ENCODE assay signal across 1 cellular context in the genomic region with DNA sequence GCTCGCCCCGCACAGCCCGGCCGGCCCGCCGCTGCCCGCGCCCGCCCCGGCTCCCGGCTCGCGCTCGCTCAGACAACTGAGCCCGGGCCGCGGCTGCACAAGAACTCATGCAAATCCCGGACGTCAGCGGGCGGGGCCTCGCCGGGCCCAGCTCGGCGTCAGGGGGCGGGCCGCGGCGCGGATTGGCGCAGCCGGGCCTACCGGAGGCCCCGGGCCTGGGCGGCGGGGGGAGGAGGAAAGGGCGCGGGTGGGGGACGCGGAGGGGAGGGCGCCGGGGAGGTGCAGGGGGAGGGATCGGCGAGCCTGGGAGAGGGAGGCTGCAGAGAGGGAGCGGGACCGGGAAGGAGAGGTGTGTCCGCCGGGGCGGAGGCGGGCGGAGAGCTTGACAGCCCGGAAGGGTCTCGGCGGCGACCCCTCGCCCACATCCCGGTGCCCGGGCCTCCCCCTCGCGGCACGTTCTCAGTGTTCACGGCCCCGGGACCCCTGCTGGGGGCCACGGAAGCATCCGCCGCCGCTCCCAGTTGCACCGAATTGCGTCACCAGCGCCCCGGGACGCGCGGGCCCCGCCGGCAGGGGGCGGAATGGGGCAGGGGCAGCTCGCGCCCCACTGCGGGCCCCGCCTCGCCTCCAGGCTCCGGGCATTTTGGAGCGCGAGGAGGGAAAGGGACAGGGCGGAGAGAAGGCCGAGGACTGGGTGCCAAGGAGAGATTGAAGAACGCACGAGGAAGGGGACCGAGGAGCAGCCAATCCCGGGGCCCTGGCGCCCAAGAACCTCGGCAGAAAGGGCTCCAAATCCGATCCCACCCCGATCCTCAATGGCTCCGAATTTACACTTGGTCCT.
TF ChIP-seq lines count a peak whose summit lies in the region.

A gene (minus strand): TSS at position 78 of the 841 bp plus-strand sequence. CDS start 189 bp downstream, outside the sequence.

TF ChIP-seq in HepG2, 621 proteins besides CTCF, POLR2A, EP300 and RAD21 (continued from another document and continues in another):
- TF ChIP-seq, protein P1, sequence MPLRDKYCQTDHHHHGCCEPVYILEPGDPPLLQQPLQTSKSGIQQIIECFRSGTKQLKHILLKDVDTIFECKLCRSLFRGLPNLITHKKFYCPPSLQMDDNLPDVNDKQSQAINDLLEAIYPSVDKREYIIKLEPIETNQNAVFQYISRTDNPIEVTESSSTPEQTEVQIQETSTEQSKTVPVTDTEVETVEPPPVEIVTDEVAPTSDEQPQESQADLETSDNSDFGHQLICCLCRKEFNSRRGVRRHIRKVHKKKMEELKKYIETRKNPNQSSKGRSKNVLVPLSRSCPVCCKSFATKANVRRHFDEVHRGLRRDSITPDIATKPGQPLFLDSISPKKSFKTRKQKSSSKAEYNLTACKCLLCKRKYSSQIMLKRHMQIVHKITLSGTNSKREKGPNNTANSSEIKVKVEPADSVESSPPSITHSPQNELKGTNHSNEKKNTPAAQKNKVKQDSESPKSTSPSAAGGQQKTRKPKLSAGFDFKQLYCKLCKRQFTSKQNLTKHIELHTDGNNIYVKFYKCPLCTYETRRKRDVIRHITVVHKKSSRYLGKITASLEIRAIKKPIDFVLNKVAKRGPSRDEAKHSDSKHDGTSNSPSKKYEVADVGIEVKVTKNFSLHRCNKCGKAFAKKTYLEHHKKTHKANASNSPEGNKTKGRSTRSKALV (CRISPR knock-in tag; IDR thresholded peaks at IDR 0.05), result peak; percentile 72
- TF ChIP-seq CBX5 (CRISPR knock-in tag; IDR thresholded peaks at IDR 0.05; ENCODE audit: borderline replicate concordance) (peak; percentile 54; the same call in 1 of the 2 replicates), NBN (conservative IDR thresholded peaks at IDR 0.05) (no peak), ZNF124 (CRISPR knock-in tag; IDR thresholded peaks at IDR 0.05) (peak; percentile 54), POLR2AphosphoS5 (IDR thresholded peaks at IDR 0.05; ENCODE audit: low read depth, low read length) (peak; percentile 83), ZNF432 (CRISPR knock-in tag; IDR thresholded peaks at IDR 0.05; ENCODE audit: borderline replicate concordance) (no peak), AHR (CRISPR knock-in tag; IDR thresholded peaks at IDR 0.05) (peak; percentile 56; the same call in 1 of the 2 replicates), TRIM24 (CRISPR knock-in tag; IDR thresholded peaks at IDR 0.05) (no peak), NFIC (IDR thresholded peaks at IDR 0.05; ENCODE audit: low read length) (no peak), FOXA1 (IDR thresholded peaks at IDR 0.05) (no peak), FOXA1 (CRISPR knock-in tag; IDR thresholded peaks at IDR 0.05) (no peak), ZNF441 (CRISPR knock-in tag; IDR thresholded peaks at IDR 0.05; ENCODE audit: borderline replicate concordance) (peak; percentile 70; the same call in 1 of the 2 replicates), ZNF34 (CRISPR knock-in tag; IDR thresholded peaks at IDR 0.05; ENCODE audit: borderline replicate concordance) (no peak), ATF7-NPFF (CRISPR knock-in tag; IDR thresholded peaks at IDR 0.05; ENCODE audit: low read depth) (peak; percentile 26; the same call in 1 of the 2 replicates), ZNF207 (IDR thresholded peaks at IDR 0.05; ENCODE audit: borderline replicate concordance) (no peak), ZNF430 (CRISPR knock-in tag; IDR thresholded peaks at IDR 0.05) (no peak), ZNF160 (CRISPR knock-in tag; IDR thresholded peaks at IDR 0.05) (0 out of 2 replicates have a peak, but pooled peaks have one; percentile 20), MZF1 (CRISPR knock-in tag; IDR thresholded peaks at IDR 0.05; ENCODE audit: borderline replicate concordance) (no peak; the same call in 1 of the 2 replicates), ZNF749 (CRISPR knock-in tag; IDR thresholded peaks at IDR 0.05; ENCODE audit: borderline replicate concordance) (peak; percentile 87; the same call in 1 of the 2 replicates), ZNF782 (CRISPR knock-in tag; IDR thresholded peaks at IDR 0.05; ENCODE audit: borderline replicate concordance) (peak; percentile 74; the same call in 1 of the 2 replicates)
- TF ChIP-seq, protein P2, sequence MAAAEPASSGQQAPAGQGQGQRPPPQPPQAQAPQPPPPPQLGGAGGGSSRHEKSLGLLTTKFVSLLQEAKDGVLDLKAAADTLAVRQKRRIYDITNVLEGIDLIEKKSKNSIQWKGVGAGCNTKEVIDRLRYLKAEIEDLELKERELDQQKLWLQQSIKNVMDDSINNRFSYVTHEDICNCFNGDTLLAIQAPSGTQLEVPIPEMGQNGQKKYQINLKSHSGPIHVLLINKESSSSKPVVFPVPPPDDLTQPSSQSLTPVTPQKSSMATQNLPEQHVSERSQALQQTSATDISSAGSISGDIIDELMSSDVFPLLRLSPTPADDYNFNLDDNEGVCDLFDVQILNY (CRISPR knock-in tag; conservative IDR thresholded peaks at IDR 0.05), result no peak; the same call in 1 of the 2 replicates
- TF ChIP-seq, protein P3, sequence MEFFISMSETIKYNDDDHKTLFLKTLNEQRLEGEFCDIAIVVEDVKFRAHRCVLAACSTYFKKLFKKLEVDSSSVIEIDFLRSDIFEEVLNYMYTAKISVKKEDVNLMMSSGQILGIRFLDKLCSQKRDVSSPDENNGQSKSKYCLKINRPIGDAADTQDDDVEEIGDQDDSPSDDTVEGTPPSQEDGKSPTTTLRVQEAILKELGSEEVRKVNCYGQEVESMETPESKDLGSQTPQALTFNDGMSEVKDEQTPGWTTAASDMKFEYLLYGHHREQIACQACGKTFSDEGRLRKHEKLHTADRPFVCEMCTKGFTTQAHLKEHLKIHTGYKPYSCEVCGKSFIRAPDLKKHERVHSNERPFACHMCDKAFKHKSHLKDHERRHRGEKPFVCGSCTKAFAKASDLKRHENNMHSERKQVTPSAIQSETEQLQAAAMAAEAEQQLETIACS (CRISPR knock-in tag; IDR thresholded peaks at IDR 0.05), result no peak
- TF ChIP-seq, protein P4, sequence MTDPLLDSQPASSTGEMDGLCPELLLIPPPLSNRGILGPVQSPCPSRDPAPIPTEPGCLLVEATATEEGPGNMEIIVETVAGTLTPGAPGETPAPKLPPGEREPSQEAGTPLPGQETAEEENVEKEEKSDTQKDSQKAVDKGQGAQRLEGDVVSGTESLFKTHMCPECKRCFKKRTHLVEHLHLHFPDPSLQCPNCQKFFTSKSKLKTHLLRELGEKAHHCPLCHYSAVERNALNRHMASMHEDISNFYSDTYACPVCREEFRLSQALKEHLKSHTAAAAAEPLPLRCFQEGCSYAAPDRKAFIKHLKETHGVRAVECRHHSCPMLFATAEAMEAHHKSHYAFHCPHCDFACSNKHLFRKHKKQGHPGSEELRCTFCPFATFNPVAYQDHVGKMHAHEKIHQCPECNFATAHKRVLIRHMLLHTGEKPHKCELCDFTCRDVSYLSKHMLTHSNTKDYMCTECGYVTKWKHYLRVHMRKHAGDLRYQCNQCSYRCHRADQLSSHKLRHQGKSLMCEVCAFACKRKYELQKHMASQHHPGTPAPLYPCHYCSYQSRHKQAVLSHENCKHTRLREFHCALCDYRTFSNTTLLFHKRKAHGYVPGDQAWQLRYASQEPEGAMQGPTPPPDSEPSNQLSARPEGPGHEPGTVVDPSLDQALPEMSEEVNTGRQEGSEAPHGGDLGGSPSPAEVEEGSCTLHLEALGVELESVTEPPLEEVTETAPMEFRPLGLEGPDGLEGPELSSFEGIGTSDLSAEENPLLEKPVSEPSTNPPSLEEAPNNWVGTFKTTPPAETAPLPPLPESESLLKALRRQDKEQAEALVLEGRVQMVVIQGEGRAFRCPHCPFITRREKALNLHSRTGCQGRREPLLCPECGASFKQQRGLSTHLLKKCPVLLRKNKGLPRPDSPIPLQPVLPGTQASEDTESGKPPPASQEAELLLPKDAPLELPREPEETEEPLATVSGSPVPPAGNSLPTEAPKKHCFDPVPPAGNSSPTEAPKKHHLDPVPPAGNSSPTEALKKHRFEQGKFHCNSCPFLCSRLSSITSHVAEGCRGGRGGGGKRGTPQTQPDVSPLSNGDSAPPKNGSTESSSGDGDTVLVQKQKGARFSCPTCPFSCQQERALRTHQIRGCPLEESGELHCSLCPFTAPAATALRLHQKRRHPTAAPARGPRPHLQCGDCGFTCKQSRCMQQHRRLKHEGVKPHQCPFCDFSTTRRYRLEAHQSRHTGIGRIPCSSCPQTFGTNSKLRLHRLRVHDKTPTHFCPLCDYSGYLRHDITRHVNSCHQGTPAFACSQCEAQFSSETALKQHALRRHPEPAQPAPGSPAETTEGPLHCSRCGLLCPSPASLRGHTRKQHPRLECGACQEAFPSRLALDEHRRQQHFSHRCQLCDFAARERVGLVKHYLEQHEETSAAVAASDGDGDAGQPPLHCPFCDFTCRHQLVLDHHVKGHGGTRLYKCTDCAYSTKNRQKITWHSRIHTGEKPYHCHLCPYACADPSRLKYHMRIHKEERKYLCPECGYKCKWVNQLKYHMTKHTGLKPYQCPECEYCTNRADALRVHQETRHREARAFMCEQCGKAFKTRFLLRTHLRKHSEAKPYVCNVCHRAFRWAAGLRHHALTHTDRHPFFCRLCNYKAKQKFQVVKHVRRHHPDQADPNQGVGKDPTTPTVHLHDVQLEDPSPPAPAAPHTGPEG (CRISPR knock-in tag; IDR thresholded peaks at IDR 0.05), result peak; percentile 59
- TF ChIP-seq, protein P5, sequence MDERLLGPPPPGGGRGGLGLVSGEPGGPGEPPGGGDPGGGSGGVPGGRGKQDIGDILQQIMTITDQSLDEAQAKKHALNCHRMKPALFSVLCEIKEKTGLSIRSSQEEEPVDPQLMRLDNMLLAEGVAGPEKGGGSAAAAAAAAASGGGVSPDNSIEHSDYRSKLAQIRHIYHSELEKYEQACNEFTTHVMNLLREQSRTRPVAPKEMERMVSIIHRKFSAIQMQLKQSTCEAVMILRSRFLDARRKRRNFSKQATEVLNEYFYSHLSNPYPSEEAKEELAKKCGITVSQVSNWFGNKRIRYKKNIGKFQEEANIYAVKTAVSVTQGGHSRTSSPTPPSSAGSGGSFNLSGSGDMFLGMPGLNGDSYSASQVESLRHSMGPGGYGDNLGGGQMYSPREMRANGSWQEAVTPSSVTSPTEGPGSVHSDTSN (CRISPR knock-in tag; IDR thresholded peaks at IDR 0.05), result no peak
- TF ChIP-seq, protein P6, sequence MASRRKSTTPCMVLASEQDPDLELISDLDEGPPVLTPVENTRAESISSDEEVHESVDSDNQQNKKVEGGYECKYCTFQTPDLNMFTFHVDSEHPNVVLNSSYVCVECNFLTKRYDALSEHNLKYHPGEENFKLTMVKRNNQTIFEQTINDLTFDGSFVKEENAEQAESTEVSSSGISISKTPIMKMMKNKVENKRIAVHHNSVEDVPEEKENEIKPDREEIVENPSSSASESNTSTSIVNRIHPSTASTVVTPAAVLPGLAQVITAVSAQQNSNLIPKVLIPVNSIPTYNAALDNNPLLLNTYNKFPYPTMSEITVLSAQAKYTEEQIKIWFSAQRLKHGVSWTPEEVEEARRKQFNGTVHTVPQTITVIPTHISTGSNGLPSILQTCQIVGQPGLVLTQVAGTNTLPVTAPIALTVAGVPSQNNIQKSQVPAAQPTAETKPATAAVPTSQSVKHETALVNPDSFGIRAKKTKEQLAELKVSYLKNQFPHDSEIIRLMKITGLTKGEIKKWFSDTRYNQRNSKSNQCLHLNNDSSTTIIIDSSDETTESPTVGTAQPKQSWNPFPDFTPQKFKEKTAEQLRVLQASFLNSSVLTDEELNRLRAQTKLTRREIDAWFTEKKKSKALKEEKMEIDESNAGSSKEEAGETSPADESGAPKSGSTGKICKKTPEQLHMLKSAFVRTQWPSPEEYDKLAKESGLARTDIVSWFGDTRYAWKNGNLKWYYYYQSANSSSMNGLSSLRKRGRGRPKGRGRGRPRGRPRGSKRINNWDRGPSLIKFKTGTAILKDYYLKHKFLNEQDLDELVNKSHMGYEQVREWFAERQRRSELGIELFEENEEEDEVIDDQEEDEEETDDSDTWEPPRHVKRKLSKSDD (CRISPR knock-in tag; IDR thresholded peaks at IDR 0.05; ENCODE audit: low read depth), result peak; percentile 75; the same call in 1 of the 2 replicates
- TF ChIP-seq, protein P7, sequence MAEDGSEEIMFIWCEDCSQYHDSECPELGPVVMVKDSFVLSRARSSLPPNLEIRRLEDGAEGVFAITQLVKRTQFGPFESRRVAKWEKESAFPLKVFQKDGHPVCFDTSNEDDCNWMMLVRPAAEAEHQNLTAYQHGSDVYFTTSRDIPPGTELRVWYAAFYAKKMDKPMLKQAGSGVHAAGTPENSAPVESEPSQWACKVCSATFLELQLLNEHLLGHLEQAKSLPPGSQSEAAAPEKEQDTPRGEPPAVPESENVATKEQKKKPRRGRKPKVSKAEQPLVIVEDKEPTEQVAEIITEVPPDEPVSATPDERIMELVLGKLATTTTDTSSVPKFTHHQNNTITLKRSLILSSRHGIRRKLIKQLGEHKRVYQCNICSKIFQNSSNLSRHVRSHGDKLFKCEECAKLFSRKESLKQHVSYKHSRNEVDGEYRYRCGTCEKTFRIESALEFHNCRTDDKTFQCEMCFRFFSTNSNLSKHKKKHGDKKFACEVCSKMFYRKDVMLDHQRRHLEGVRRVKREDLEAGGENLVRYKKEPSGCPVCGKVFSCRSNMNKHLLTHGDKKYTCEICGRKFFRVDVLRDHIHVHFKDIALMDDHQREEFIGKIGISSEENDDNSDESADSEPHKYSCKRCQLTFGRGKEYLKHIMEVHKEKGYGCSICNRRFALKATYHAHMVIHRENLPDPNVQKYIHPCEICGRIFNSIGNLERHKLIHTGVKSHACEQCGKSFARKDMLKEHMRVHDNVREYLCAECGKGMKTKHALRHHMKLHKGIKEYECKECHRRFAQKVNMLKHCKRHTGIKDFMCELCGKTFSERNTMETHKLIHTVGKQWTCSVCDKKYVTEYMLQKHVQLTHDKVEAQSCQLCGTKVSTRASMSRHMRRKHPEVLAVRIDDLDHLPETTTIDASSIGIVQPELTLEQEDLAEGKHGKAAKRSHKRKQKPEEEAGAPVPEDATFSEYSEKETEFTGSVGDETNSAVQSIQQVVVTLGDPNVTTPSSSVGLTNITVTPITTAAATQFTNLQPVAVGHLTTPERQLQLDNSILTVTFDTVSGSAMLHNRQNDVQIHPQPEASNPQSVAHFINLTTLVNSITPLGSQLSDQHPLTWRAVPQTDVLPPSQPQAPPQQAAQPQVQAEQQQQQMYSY (CRISPR knock-in tag; IDR thresholded peaks at IDR 0.05), result peak; percentile 46; the same call in 1 of the 2 replicates
